8 cellular contexts compared by ENCODE assay signal in the genomic region with DNA sequence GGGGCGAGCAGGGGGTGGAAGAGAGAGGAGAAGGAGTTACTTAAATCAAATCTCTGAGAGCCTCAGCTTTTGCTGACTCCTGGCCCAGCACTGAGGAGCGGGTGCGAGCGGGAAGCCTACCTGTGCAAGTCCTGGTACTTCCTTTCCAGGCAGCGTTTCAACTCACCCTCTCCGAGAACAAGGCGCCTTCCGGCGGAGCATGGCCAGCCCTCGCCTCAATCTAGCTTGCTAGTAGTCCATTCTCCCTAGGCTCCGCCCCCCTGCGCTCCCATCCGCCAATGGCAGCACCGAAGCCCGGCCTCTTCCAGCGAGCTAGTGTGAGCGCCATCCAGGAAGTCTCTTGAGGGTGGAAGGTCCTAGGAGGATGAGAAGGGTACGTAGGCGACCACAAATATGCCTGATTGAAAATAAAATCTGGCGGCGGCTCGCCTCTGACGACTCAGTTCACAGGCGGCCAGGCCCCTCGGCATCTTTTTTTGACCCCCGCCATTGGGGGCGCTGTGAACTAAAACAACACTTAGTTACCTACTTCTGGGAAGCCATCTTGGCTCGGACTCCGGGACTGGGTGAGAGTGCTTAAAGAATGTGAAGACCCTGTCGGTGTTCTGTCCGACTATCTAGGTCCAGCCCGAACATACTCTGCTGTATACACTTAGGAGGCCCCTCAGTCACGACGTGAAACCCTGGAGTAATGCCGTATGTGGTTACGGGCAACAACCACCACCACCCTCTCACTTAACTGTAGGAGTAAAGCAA. TPM values are rescaled to one million over a fixed set of nuclear protein-coding genes. Genes with fewer than 3 reads are reported as not detected.
DNase-seq lines count a peak whose midpoint lies in the region; ATAC-seq and TF ChIP-seq lines count a peak whose summit lies in the region.

A gene with protein sequence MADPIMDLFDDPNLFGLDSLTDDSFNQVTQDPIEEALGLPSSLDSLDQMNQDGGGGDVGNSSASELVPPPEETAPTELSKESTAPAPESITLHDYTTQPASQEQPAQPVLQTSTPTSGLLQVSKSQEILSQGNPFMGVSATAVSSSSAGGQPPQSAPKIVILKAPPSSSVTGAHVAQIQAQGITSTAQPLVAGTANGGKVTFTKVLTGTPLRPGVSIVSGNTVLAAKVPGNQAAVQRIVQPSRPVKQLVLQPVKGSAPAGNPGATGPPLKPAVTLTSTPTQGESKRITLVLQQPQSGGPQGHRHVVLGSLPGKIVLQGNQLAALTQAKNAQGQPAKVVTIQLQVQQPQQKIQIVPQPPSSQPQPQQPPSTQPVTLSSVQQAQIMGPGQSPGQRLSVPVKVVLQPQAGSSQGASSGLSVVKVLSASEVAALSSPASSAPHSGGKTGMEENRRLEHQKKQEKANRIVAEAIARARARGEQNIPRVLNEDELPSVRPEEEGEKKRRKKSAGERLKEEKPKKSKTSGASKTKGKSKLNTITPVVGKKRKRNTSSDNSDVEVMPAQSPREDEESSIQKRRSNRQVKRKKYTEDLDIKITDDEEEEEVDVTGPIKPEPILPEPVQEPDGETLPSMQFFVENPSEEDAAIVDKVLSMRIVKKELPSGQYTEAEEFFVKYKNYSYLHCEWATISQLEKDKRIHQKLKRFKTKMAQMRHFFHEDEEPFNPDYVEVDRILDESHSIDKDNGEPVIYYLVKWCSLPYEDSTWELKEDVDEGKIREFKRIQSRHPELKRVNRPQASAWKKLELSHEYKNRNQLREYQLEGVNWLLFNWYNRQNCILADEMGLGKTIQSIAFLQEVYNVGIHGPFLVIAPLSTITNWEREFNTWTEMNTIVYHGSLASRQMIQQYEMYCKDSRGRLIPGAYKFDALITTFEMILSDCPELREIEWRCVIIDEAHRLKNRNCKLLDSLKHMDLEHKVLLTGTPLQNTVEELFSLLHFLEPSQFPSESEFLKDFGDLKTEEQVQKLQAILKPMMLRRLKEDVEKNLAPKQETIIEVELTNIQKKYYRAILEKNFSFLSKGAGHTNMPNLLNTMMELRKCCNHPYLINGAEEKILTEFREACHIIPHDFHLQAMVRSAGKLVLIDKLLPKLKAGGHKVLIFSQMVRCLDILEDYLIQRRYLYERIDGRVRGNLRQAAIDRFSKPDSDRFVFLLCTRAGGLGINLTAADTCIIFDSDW (N-terminal part only) (minus strand): TSS at position 212 of the 756 bp plus-strand sequence. CDS start 24,480 bp downstream, outside the sequence.

- H3K27me3 ChIP-seq in ascending aorta, result no peaks in the 10 kb centered on the region
- H3K27me3 ChIP-seq in right cardiac atrium (ENCODE audit: control insufficient read depth, insufficient read depth), result no peaks in the 10 kb centered on the region
- no peaks in the 10 kb centered on the region for H3K27me3 ChIP-seq in aorta (ENCODE audit: control insufficient read depth in 1 of 2, insufficient read depth in 2 of 2, low read length in 1 of 2)

- H3K27ac ChIP-seq in ascending aorta, result peak within 1 kb of the TSS; percentile 97 to 98
- H3K27ac ChIP-seq in right cardiac atrium (ENCODE audit: low read length), result peak within 1 kb of the TSS; percentile 100
- peak within 1 kb of the TSS; percentile 83 to 88 for H3K27ac ChIP-seq in aorta (ENCODE audit: low read depth in 1 of 2, low read length in 2 of 2)

- TF ChIP-seq CTCF in ascending aorta (IDR thresholded peaks at IDR 0.05), result peak; percentile 43 to 59 (median 50)

- H3K4me1 ChIP-seq in ascending aorta (peaks cover 9 to 11% of the 10 kb centered on the region in 2 donors), right cardiac atrium (ENCODE audit: control insufficient read depth, insufficient read depth, low read length) (peaks cover 7% of the 10 kb centered on the region), aorta (ENCODE audit: control insufficient read depth in 1 of 2, insufficient read depth in 2 of 2, low read length in 2 of 2) (peaks cover 0 to 2% of the 10 kb centered on the region in 2 donors)

- peak; percentile 79 for TF ChIP-seq POLR2A in GM15510 (IDR thresholded peaks at IDR 0.05; ENCODE audit: borderline replicate concordance, extremely low read depth, insufficient read length)

- peak; percentile 95 for ATAC-seq in HG02938 (IDR thresholded peaks at IDR 0.05; ENCODE audit: unreplicated experiment)
- peak; percentile 100 for ATAC-seq in right cardiac atrium
- peak; percentile 100 for ATAC-seq in aorta (ENCODE audit: low FRiP score)

- H3K36me3 ChIP-seq in ascending aorta (peaks cover 7 to 26% of the 10 kb centered on the region in 2 donors), aorta (ENCODE audit: control insufficient read depth in 1 of 2, insufficient read depth in 2 of 2, low read length in 1 of 2) (peaks cover 0 to under 1% of the 10 kb centered on the region in 2 donors)

- DNase-seq in NCI-H187 (lab: John Stamatoyannopoulos, UW) (peak; percentile 99 to 100), ascending aorta (ENCODE audit: low spot score in 2 of 2) (peak; percentile 99 to 100), right cardiac atrium (peak; percentile 100), putamen (ENCODE audit: low spot score) (peak; percentile 100), aorta (peak; percentile 99 to 100)

- H3K4me3 ChIP-seq in ascending aorta (peak within 1 kb of the TSS; percentile 86 to 95), right cardiac atrium (ENCODE audit: low read length) (peak within 1 kb of the TSS; percentile 86), aorta (ENCODE audit: low read length in 2 of 2) (peak within 1 kb of the TSS; percentile 60 to 92)

- intact Hi-C loops in T-helper 2 cell treated with Interferon-gamma antibody and Interleukin-4, amounts not matched to agents 100 ng/mL and 5 ng/mL, for 36 hours (cut with micrococcal nuclease), result loop anchor here (1.0 kb wide), 6 partner anchors 19 to 187 kb away; partner anchors contain the start of genes HNRNPC, METTL3, SUPT16H and TOX4
- intact Hi-C loops in ascending aorta (cut with DNase I) (loop anchor here (1.0 to 5.0 kb wide), 7 partner anchors 19 to 1004 kb away; partner anchors contain the start of genes HNRNPC, OSGEP, SUPT16H and TOX4), right cardiac atrium (cut with DNase I) (loop anchor here in 1 of 4 donors (10.0 kb wide), 1 partner anchor 99 kb away; no protein-coding TSS in a partner anchor), aorta (cut with DNase I) (loop anchor here (1.0 to 5.0 kb wide), 4 partner anchors 19 to 101 kb away; partner anchors contain the start of genes RAB2B (in 1 of the 2), SUPT16H (in 1 of the 2) and TOX4 (in 1 of the 2))

- WGBS in right cardiac atrium, result under 1% methylated on average over 36 of the region's 36 CpGs
- 0% methylated on average over 35 to 36 of the region's 36 CpGs for WGBS in aorta, 2 donors

- H3K9me3 ChIP-seq in ascending aorta (no peaks in the 10 kb centered on the region), right cardiac atrium (ENCODE audit: control insufficient read depth, low read length) (no peaks in the 10 kb centered on the region), aorta (ENCODE audit: control insufficient read depth, low read length) (no peaks in the 10 kb centered on the region)

RNA-seq across cellular contexts. Expression of the gene that starts here (rescaled TPM):
- 129 and 136 TPM in 2 replicates for total RNA-seq in T-helper 2 cell treated with Interferon-gamma antibody and Interleukin-4, amounts not matched to agents 100 ng/mL and 5 ng/mL, for 36 hours
- total RNA-seq in ascending aorta (96.0 TPM), right cardiac atrium (10 to 100 TPM; 34.8 to 40.6 (median 39.7) TPM), aorta (10 to 100 TPM; 66.0 to 73.3 TPM)
- polyA plus RNA-seq in right cardiac atrium (21.0 TPM), aorta (10 to 100 TPM; 10.4 to 28.5 TPM)

Comparison
In these comparisons a context has a peak if more than half of its experiments do, and no peak if none do; other contexts are left out.
1. Peak in every context shown above with its lines: DNase-seq, ATAC-seq, H3K4me3 ChIP-seq and H3K27ac ChIP-seq.